ENCODE assay signal across 17 cellular contexts in the genomic region with DNA sequence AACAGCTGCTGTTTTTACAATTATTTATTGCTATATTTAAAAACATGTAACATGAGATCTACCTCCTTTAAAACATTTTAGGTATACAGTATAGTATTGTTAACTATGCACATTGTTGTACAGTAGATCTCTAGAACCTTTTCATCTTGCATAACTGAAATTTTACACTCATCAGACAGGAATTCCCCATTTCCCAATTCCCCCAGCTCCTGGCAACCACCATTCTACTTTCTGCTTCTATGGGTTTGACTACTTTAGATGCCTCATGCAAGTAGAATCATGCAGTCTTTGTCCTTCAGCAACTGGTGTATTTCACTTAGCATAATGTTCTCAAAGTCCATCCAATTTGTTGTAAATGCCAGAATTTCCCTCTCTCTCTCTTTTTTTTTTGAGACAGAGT. TPM values are rescaled to one million over a fixed set of nuclear protein-coding genes. Genes with fewer than 3 reads are reported as not detected.
DNase-seq lines count a peak whose midpoint lies in the region; ATAC-seq and TF ChIP-seq lines count a peak whose summit lies in the region.
"Had no signal": no experiment of that assay in that cellular context is flagged by ENCODE, and none has a peak within 500 bp of the region (broad histone marks: within the 10 kb centered on the region; RNA-seq: fewer than 3 reads in every experiment).

No MANE protein-coding gene starts in this region.

- no peak overlapping the region for H3K4me3 Mint-ChIP-seq in nephron progenitor cell
- H3K4me3 Mint-ChIP-seq: B cell; dendritic cell treated with granulocyte-macrophage colony-stimulating factor and Interleukin-4, amounts not matched to agents 40 ng/mL and 50 ng/mL, for 4 days had no signal

- no peaks in the 10 kb centered on the region for H3K27me3 ChIP-seq in foreskin keratinocyte

- no peak overlapping the region for H3K27ac ChIP-seq in foreskin keratinocyte

- ATAC-seq in foreskin keratinocyte (peak; percentile 96), GM19463 (IDR thresholded peaks at IDR 0.05; ENCODE audit: unreplicated experiment) (no peak)

- no peak overlapping the region for H3K27ac Mint-ChIP-seq in nephron progenitor cell
- H3K27ac Mint-ChIP-seq: B cell; dendritic cell treated with granulocyte-macrophage colony-stimulating factor and Interleukin-4, amounts not matched to agents 40 ng/mL and 50 ng/mL, for 4 days had no signal

- H3K9me3 Mint-ChIP-seq in nephron progenitor cell: peaks cover 15% of the 10 kb centered on the region

- H3K27me3 Mint-ChIP-seq in nephron progenitor cell (ENCODE audit: low read depth, poor library complexity): peaks cover 9% of the 10 kb centered on the region
- H3K27me3 Mint-ChIP-seq: B cell had no signal

- H3K4me1 ChIP-seq in foreskin keratinocyte: peaks cover 7% of the 10 kb centered on the region

- DNase-seq in AG09319 (ENCODE audit: extremely low read depth, low read depth) (peak; percentile 44), HT1080 (ENCODE audit: low read depth) (peak; percentile 85), astrocyte of the hippocampus (ENCODE audit: low read depth, low spot score) (peak; percentile 80), foreskin keratinocyte (peak; percentile 87 to 94), nephron progenitor cell (no peak), COLO668 (lab: John Stamatoyannopoulos, UW; ENCODE audit: unreplicated experiment) (no peak)
- no peak for DNase-seq in activated CD4-positive, alpha-beta T cell treated with anti-CD3 and anti-CD28 coated beads, Interleukin-2, amount 50 U/mL, for 4 hours
- DNase-seq: activated CD4-positive, CD25-positive, alpha-beta regulatory T cell; DND-41; glutamatergic neuron; kidney; NCI-H2171 treated with DMSO at 0.1 percent for 48 hours; stimulated activated CD4-positive, alpha-beta T cell treated with anti-CD3 and anti-CD28 coated beads, Interleukin-2, amount 100 ng/mL, for 24 hours had no signal

- no peaks in the 10 kb centered on the region for H3K4me1 Mint-ChIP-seq in nephron progenitor cell
- H3K4me1 Mint-ChIP-seq: B cell had no signal

- no peak for TF ChIP-seq CTCF in AG09319 (IDR thresholded peaks at IDR 0.05; ENCODE audit: low read depth, low read length)
- TF ChIP-seq CTCF in foreskin keratinocyte (conservative IDR thresholded peaks at IDR 0.05): no peak
- no peak for TF ChIP-seq CTCF in nephron progenitor cell (IDR thresholded peaks at IDR 0.05)

- H3K36me3 Mint-ChIP-seq in nephron progenitor cell (ENCODE audit: low read depth): no peaks in the 10 kb centered on the region

RNA-seq across cellular contexts. Expression of a gene that starts 9.7 kb away (rescaled TPM):
- total RNA-seq in HT1080 (2014; rRNA removed; shearing (Covaris generic)): 101 and 105 TPM in 2 replicates
- polyA plus RNA-seq in HT1080 (2015; cell fraction: cytosol; rRNA removed): 99.3 and 104 TPM in 2 replicates
- polyA plus RNA-seq in HT1080 (2015; cell fraction: nucleus; rRNA removed): 26.7 and 31.4 TPM in 2 replicates
- total RNA-seq in foreskin keratinocyte: 45.8 and 56.4 TPM in 2 replicates
- polyA plus RNA-seq in foreskin keratinocyte: 61.4 and 76.8 TPM in 2 replicates

RNA-seq across cellular contexts. Expression of a gene that starts 48.5 kb away (rescaled TPM):
- total RNA-seq in HT1080 (2014; rRNA removed; shearing (Covaris generic)): not detected in 2 replicates
- polyA plus RNA-seq in HT1080 (2015; cell fraction: cytosol; rRNA removed): not detected in 2 replicates
- polyA plus RNA-seq in HT1080 (2015; cell fraction: nucleus; rRNA removed): not detected in 2 replicates
- total RNA-seq in foreskin keratinocyte: not detected in 2 replicates
- not detected in 2 replicates for polyA plus RNA-seq in foreskin keratinocyte
- total RNA-seq: H1 had no signal

Comparison
In these comparisons a context has a peak if more than half of its experiments do, and no peak if none do; other contexts are left out.
1. DNase-seq: peak in AG09319 (single experiment), HT1080 (single experiment), astrocyte of the hippocampus (single experiment) and foreskin keratinocyte (2 of 2); none in activated CD4-positive, alpha-beta T cell treated with anti-CD3 and anti-CD28 coated beads, Interleukin-2, amount 50 U/mL, for 4 hours (0 of 2), nephron progenitor cell (single experiment) and COLO668 (single experiment).